ENCODE assay signal across 19 cellular contexts in genomic region chr1:57300186-57300585, GRCh38.
A peak's percentile ranks its signal among the peaks of the same experiment; 100 is the strongest.
DNase-seq lines count a peak whose midpoint lies in the region; ATAC-seq and TF ChIP-seq lines count a peak whose summit lies in the region.
"Had no signal": no experiment of that assay in that cellular context is flagged by ENCODE, and none has a peak within 500 bp of the region (broad histone marks: within the 10 kb centered on the region; RNA-seq: fewer than 3 reads in every experiment).

No MANE protein-coding gene starts in this region.

- no peak overlapping the region for H3K4me3 ChIP-seq in AG10803 (ENCODE audit: low read length)
- no peak overlapping the region for H3K4me3 ChIP-seq in A673 (ENCODE audit: low read depth, low read length, poor library complexity, severe bottlenecking)
- no peak overlapping the region for H3K4me3 ChIP-seq in CD8-positive, alpha-beta T cell (ENCODE audit: low read depth, low read length)
- H3K4me3 ChIP-seq: BLaER1 treated with 17β-estradiol and CSF1 and Interleukin-3, amounts not matched to agents 10 nM and 100 nM; GM23248 had no signal

- intact Hi-C loops in A673 (cut with micrococcal nuclease; ENCODE audit: unreplicated experiment) = no loop called here
- intact Hi-C loops in CD8-positive, alpha-beta T cell (cut with DNase I, micrococcal nuclease) = no loop called here

- no peak overlapping the region for H3K27ac Mint-ChIP-seq in activated CD4-positive, alpha-beta memory T cell treated with anti-CD3 and anti-CD28 coated beads, Interleukin-2, amount 10 ng/mL, durations not matched to agents 7 days and 5 days
- H3K27ac Mint-ChIP-seq in CD8-positive, alpha-beta T cell = no peak overlapping the region
- H3K27ac Mint-ChIP-seq: B cell, HFFc6 had no signal

- H3K4me1 ChIP-seq in A673 (ENCODE audit: insufficient read depth, low read length, poor library complexity, severe bottlenecking) = peaks cover 16% of the 10 kb centered on the region
- H3K4me1 ChIP-seq in CD8-positive, alpha-beta T cell (ENCODE audit: insufficient read depth, low read length) = no peaks in the 10 kb centered on the region

- no peaks in the 10 kb centered on the region for H3K27me3 Mint-ChIP-seq in activated CD4-positive, alpha-beta memory T cell treated with anti-CD3 and anti-CD28 coated beads, Interleukin-2, amount 10 ng/mL, durations not matched to agents 7 days and 5 days
- H3K27me3 Mint-ChIP-seq in CD8-positive, alpha-beta T cell (ENCODE audit: low read depth) = no peaks in the 10 kb centered on the region

- peaks cover 3% of the 10 kb centered on the region for H3K4me1 Mint-ChIP-seq in activated CD4-positive, alpha-beta memory T cell treated with anti-CD3 and anti-CD28 coated beads, Interleukin-2, amount 10 ng/mL, durations not matched to agents 7 days and 5 days
- H3K4me1 Mint-ChIP-seq in CD8-positive, alpha-beta T cell (ENCODE audit: low read depth) = no peaks in the 10 kb centered on the region
- H3K4me1 Mint-ChIP-seq: B cell had no signal

- POLR2A ChIA-PET in activated CD4-positive, alpha-beta memory T cell treated with anti-CD3 and anti-CD28 coated beads, Interleukin-2, amount 10 ng/mL, durations not matched to agents 7 days and 5 days (lab: Charles Lee) = no interaction called here
- POLR2A ChIA-PET in A673 (lab: Charles Lee; ENCODE audit: low non-redundant PET) = no interaction called here
- POLR2A ChIA-PET in CD8-positive, alpha-beta T cell (lab: Charles Lee) = no interaction called here

- no peaks in the 10 kb centered on the region for H3K9me3 ChIP-seq in A673 (ENCODE audit: low read depth, low read length, poor library complexity, severe bottlenecking)
- H3K9me3 ChIP-seq in CD8-positive, alpha-beta T cell (ENCODE audit: low read length) = no peaks in the 10 kb centered on the region
- H3K9me3 ChIP-seq: BLaER1 treated with 17β-estradiol and CSF1 and Interleukin-3, amounts not matched to agents 10 nM and 100 nM had no signal

- H3K36me3 ChIP-seq in A673 (ENCODE audit: insufficient read depth, low read length, poor library complexity, severe bottlenecking) = no peaks in the 10 kb centered on the region
- H3K36me3 ChIP-seq in CD8-positive, alpha-beta T cell (ENCODE audit: insufficient read depth, low read length) = no peaks in the 10 kb centered on the region

- no peaks in the 10 kb centered on the region for H3K27me3 ChIP-seq in A673 (replicated peaks; ENCODE audit: insufficient read depth, low read depth, low read length, poor library complexity)
- H3K27me3 ChIP-seq in CD8-positive, alpha-beta T cell (ENCODE audit: insufficient read depth, low read length) = peaks cover 4% of the 10 kb centered on the region
- H3K27me3 ChIP-seq: BLaER1 treated with 17β-estradiol and CSF1 and Interleukin-3, amounts not matched to agents 10 nM and 100 nM had no signal

- CTCF ChIA-PET in activated CD4-positive, alpha-beta memory T cell treated with anti-CD3 and anti-CD28 coated beads, Interleukin-2, amount 10 ng/mL, durations not matched to agents 7 days and 5 days (lab: Charles Lee) = interaction anchor here (1.3 kb wide), 1 partner anchor 9 kb away, joined by 3 read pairs; no protein-coding TSS in a partner anchor
- CTCF ChIA-PET in A673 (lab: Charles Lee) = no interaction called here
- CTCF ChIA-PET in CD8-positive, alpha-beta T cell (lab: Charles Lee) = no interaction called here

- DNase-seq in AG10803 (ENCODE audit: low read depth) (peak; percentile 8), EH (ENCODE audit: low read depth) (peak; percentile 10), kidney glomerular epithelial cell (lab: John Stamatoyannopoulos, UW) (peak; percentile 4), A673 (ENCODE audit: low spot score) (no peak)
- no peak for DNase-seq in activated CD4-positive, alpha-beta memory T cell treated with anti-CD3 and anti-CD28 coated beads, Interleukin-2, amount 10 ng/mL, durations not matched to agents 7 days and 5 days
- DNase-seq in activated CD8-positive, alpha-beta memory T cell treated with anti-CD3 and anti-CD28 coated beads for 24 hours = no peak
- no peak for DNase-seq in CD8-positive, alpha-beta T cell
- DNase-seq: ACHN; CD8-positive, alpha-beta memory T cell; COR-L47; GDM1; GM23248; H7; HFFc6 had no signal

- TF ChIP-seq CTCF in AG10803 (conservative IDR thresholded peaks at IDR 0.05; ENCODE audit: low read length) (no peak), VCaP (conservative IDR thresholded peaks at IDR 0.05) (no peak), A673 (conservative IDR thresholded peaks at IDR 0.05; ENCODE audit: low read depth, low read length) (no peak)
- no peak for TF ChIP-seq CTCF in CD8-positive, alpha-beta T cell (IDR thresholded peaks at IDR 0.05)

- H3K4me3 Mint-ChIP-seq in activated CD4-positive, alpha-beta memory T cell treated with anti-CD3 and anti-CD28 coated beads, Interleukin-2, amount 10 ng/mL, durations not matched to agents 7 days and 5 days = no peak overlapping the region
- no peak overlapping the region for H3K4me3 Mint-ChIP-seq in CD8-positive, alpha-beta T cell
- H3K4me3 Mint-ChIP-seq: B cell; CD8-positive, alpha-beta memory T cell; HFFc6 had no signal

- H3K27ac ChIP-seq in VCaP = peak overlapping the region; percentile 75
- no peak overlapping the region for H3K27ac ChIP-seq in A673 (ENCODE audit: low read depth, low read length, poor library complexity, severe bottlenecking)
- no peak overlapping the region for H3K27ac ChIP-seq in CD8-positive, alpha-beta T cell (ENCODE audit: low read depth, low read length)
- H3K27ac ChIP-seq: BLaER1 treated with 17β-estradiol and CSF1 and Interleukin-3, amounts not matched to agents 10 nM and 100 nM; GM23248; KMS-11 had no signal

- H3K9me3 Mint-ChIP-seq in activated CD4-positive, alpha-beta memory T cell treated with anti-CD3 and anti-CD28 coated beads, Interleukin-2, amount 10 ng/mL, durations not matched to agents 7 days and 5 days = peaks cover 2% of the 10 kb centered on the region
- no peaks in the 10 kb centered on the region for H3K9me3 Mint-ChIP-seq in CD8-positive, alpha-beta T cell

- no TSS peak for BruUV-seq in A673 (replicated peaks; lab: Mats Ljungman, UMichigan)

- ATAC-seq in CD8-positive, alpha-beta T cell = no peak
- ATAC-seq: HCT116 had no signal

- no peaks in the 10 kb centered on the region for H3K36me3 Mint-ChIP-seq in activated CD4-positive, alpha-beta memory T cell treated with anti-CD3 and anti-CD28 coated beads, Interleukin-2, amount 10 ng/mL, durations not matched to agents 7 days and 5 days (ENCODE audit: low read depth)
- H3K36me3 Mint-ChIP-seq in CD8-positive, alpha-beta T cell = no peaks in the 10 kb centered on the region

Comparison
In these comparisons a context has a peak if more than half of its experiments do, and no peak if none do; other contexts are left out.
1. DNase-seq: peak in AG10803 (single experiment), EH (single experiment) and kidney glomerular epithelial cell (single experiment); none in activated CD4-positive, alpha-beta memory T cell treated with anti-CD3 and anti-CD28 coated beads, Interleukin-2, amount 10 ng/mL, durations not matched to agents 7 days and 5 days (single experiment), A673 (single experiment), activated CD8-positive, alpha-beta memory T cell treated with anti-CD3 and anti-CD28 coated beads for 24 hours (single experiment) and CD8-positive, alpha-beta T cell (0 of 7).